ENCODE assay signal across 14 cellular contexts in the genomic region with DNA sequence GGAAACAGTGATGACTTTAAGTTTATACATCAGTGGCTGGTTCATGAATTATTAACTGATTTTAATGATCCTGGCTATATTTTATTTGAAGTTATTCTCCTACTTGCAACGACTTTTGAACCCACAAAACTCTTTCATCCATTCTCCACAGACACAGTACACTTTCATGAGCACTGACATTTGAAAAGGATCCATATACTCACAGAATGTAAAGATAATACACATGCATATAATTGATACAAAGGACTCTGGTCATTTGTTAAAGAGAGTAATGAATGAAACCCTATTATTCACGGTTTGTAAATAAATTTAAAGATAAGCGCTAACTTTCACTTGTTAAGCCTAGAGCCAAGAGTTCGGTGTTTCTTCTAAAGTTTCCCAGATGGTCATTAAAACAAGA. TPM values are rescaled to one million over a fixed set of nuclear protein-coding genes. Genes with fewer than 3 reads are reported as not detected.
"Had no signal": no experiment of that assay in that cellular context is flagged by ENCODE, and none has a peak within 500 bp of the region (broad histone marks: within the 10 kb centered on the region; RNA-seq: fewer than 3 reads in every experiment).

No MANE protein-coding gene starts in this region.

- FAIRE-seq: colon had no signal

- DNase-seq: activated CD4-positive, alpha-beta T cell treated with anti-CD3 and anti-CD28 coated beads for 4 hours; activated naive CD4-positive, alpha-beta T cell treated with anti-CD3 and anti-CD28 coated beads for 36 hours; effector CD8-positive, alpha-beta T cell; hippocampal formation; naive thymus-derived CD8-positive, alpha-beta T cell; T-helper 1 cell; thyroid gland; uterus; WERI-Rb-1 had no signal

- H3K4me3 ChIP-seq: thyroid gland, uterus had no signal

- H3K9me3 ChIP-seq: thyroid gland, uterus had no signal

- H3K27ac ChIP-seq: thyroid gland, uterus, WERI-Rb-1 had no signal

- H3K36me3 ChIP-seq: thyroid gland, uterus, WERI-Rb-1 had no signal

- ATAC-seq: activated T-helper 17 cell treated with anti-CD3 and anti-CD28 coated beads, Interleukin-2, amount 50 U/mL, for 72 hours; naive thymus-derived CD8-positive, alpha-beta T cell had no signal

RNA-seq across cellular contexts. Expression of a gene that starts 3.3 kb away (rescaled TPM):
- total RNA-seq: activated naive CD4-positive, alpha-beta T cell treated with anti-CD3 and anti-CD28 coated beads for 36 hours; activated T-helper 17 cell treated with anti-CD3 and anti-CD28 coated beads, Interleukin-2, amount 50 U/mL, for 72 hours; cardiac septum; lung microvascular endothelial cell; naive thymus-derived CD8-positive, alpha-beta T cell; osteoblast; thyroid gland had no signal
- polyA plus RNA-seq: naive thymus-derived CD8-positive, alpha-beta T cell had no signal
